12 cellular contexts compared by ENCODE assay signal in the genomic region with DNA sequence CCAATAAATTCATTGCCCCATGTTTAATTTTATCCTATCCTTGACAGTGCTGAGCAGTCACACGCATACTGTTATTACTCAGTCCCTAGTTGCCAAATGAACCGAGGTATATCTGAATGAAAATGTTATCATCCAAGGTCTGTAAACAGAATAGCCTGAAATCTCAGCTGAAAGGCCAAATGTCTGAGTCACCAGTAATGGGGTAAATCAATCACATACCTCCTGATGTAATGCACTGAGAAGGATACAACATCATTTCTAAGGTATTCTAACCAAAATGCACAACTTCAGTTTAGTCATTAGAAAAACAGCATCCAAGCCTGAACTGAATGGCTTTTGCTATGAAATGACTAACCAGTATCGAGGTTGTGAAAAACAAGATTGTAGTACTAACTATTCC.
DNase-seq lines count a peak whose midpoint lies in the region; ATAC-seq and TF ChIP-seq lines count a peak whose summit lies in the region.
"Had no signal": no experiment of that assay in that cellular context is flagged by ENCODE, and none has a peak within 500 bp of the region (broad histone marks: within the 10 kb centered on the region; RNA-seq: fewer than 3 reads in every experiment).

No MANE protein-coding gene starts in this region.

- intact Hi-C loops in activated T-helper 1 cell treated with anti-CD3 and anti-CD28 coated beads, Interleukin-12 subunit alpha, Interleukin-12 subunit beta, Interleukin-2, Interleukin-4 antibody, amounts not matched to agents 30 ng/mL and 10 ng/mL and 1 ng/mL, durations not matched to agents 14 hours and 24 hours and 36 hours (cut with micrococcal nuclease) = loop anchor here (5.0 kb wide), 1 partner anchor 73 kb away; no protein-coding TSS in a partner anchor

- TF ChIP-seq CTCF in WERI-Rb-1 (IDR thresholded peaks at IDR 0.05; ENCODE audit: low read depth, low read length) = no peak

- H3K27me3 Mint-ChIP-seq in activated T-helper 1 cell treated with anti-CD3 and anti-CD28 coated beads, Interleukin-12 subunit alpha, Interleukin-12 subunit beta, Interleukin-2, Interleukin-4 antibody, amounts not matched to agents 30 ng/mL and 10 ng/mL and 1 ng/mL, durations not matched to agents 14 hours and 24 hours and 36 hours (ENCODE audit: insufficient read depth) = peaks cover 5% of the 10 kb centered on the region

- peak; percentile 87 for DNase-seq in Caki2 (ENCODE audit: low read depth)
- DNase-seq in HS-5 (ENCODE audit: low read depth) = peak; percentile 99
- peak; percentile 59 for DNase-seq in brain pericyte (ENCODE audit: low read depth, low spot score)
- no peak for DNase-seq in NCI-H1105 (lab: John Stamatoyannopoulos, UW)
- DNase-seq in activated T-helper 1 cell treated with anti-CD3 and anti-CD28 coated beads, Interleukin-12 subunit alpha, Interleukin-12 subunit beta, Interleukin-2, Interleukin-4 antibody, amounts not matched to agents 30 ng/mL and 10 ng/mL and 1 ng/mL, durations not matched to agents 14 hours and 24 hours and 36 hours (ENCODE audit: low spot score) = no peak
- DNase-seq in WERI-Rb-1 = no peak
- DNase-seq: activated CD8-positive, alpha-beta memory T cell treated with anti-CD3 and anti-CD28 coated beads, Interleukin-2, amount 50 U/mL, for 48 hours; DMS53; NCI-H2171 treated with DMSO at 0.1 percent for 48 hours; occipital lobe had no signal

- no peak overlapping the region for H3K27ac Mint-ChIP-seq in activated T-helper 1 cell treated with anti-CD3 and anti-CD28 coated beads, Interleukin-12 subunit alpha, Interleukin-12 subunit beta, Interleukin-2, Interleukin-4 antibody, amounts not matched to agents 30 ng/mL and 10 ng/mL and 1 ng/mL, durations not matched to agents 14 hours and 24 hours and 36 hours

- H3K4me3 Mint-ChIP-seq in activated T-helper 1 cell treated with anti-CD3 and anti-CD28 coated beads, Interleukin-12 subunit alpha, Interleukin-12 subunit beta, Interleukin-2, Interleukin-4 antibody, amounts not matched to agents 30 ng/mL and 10 ng/mL and 1 ng/mL, durations not matched to agents 14 hours and 24 hours and 36 hours = no peak overlapping the region

- H3K4me3 ChIP-seq in mesodermal cell (ENCODE audit: extremely low read depth, insufficient read depth, low read length, poor library complexity, severe bottlenecking) (no peak overlapping the region), WERI-Rb-1 (ENCODE audit: low read depth, low read length) (no peak overlapping the region)

- no peaks in the 10 kb centered on the region for H3K9me3 Mint-ChIP-seq in activated T-helper 1 cell treated with anti-CD3 and anti-CD28 coated beads, Interleukin-12 subunit alpha, Interleukin-12 subunit beta, Interleukin-2, Interleukin-4 antibody, amounts not matched to agents 30 ng/mL and 10 ng/mL and 1 ng/mL, durations not matched to agents 14 hours and 24 hours and 36 hours

- no peaks in the 10 kb centered on the region for H3K27me3 ChIP-seq in WERI-Rb-1 (ENCODE audit: insufficient read depth, low read depth, severe bottlenecking)

- WGBS in mesodermal cell (ENCODE audit: insufficient coverage in 2 of 2), 2 experiments = 57 to 100% methylated on average over 1 to 2 of the region's 3 CpGs

- H3K4me1 Mint-ChIP-seq in activated T-helper 1 cell treated with anti-CD3 and anti-CD28 coated beads, Interleukin-12 subunit alpha, Interleukin-12 subunit beta, Interleukin-2, Interleukin-4 antibody, amounts not matched to agents 30 ng/mL and 10 ng/mL and 1 ng/mL, durations not matched to agents 14 hours and 24 hours and 36 hours (ENCODE audit: low read depth) = peaks cover 21% of the 10 kb centered on the region

- H3K36me3 Mint-ChIP-seq in activated T-helper 1 cell treated with anti-CD3 and anti-CD28 coated beads, Interleukin-12 subunit alpha, Interleukin-12 subunit beta, Interleukin-2, Interleukin-4 antibody, amounts not matched to agents 30 ng/mL and 10 ng/mL and 1 ng/mL, durations not matched to agents 14 hours and 24 hours and 36 hours (ENCODE audit: low read depth) = peaks cover 27% of the 10 kb centered on the region

- no peaks in the 10 kb centered on the region for H3K9me3 ChIP-seq in mesodermal cell (ENCODE audit: control insufficient read depth, low read length)
- H3K9me3 ChIP-seq in WERI-Rb-1 (ENCODE audit: severe bottlenecking) = no peaks in the 10 kb centered on the region

- no peaks in the 10 kb centered on the region for H3K36me3 ChIP-seq in mesodermal cell (ENCODE audit: control insufficient read depth, insufficient read depth, low read length)
- no peaks in the 10 kb centered on the region for H3K36me3 ChIP-seq in WERI-Rb-1

- ATAC-seq in HG02981 (IDR thresholded peaks at IDR 0.05; ENCODE audit: unreplicated experiment) = no peak

- in situ Hi-C loops in Caki2 (cut with HindIII; ENCODE audit: low pct_unique_long_range_greater_than_20kb, low sequenced_read_pairs) = no loop called here

- peaks cover 25% of the 10 kb centered on the region for H3K4me1 ChIP-seq in mesodermal cell (ENCODE audit: control insufficient read depth, insufficient read depth, low read length, poor library complexity, severe bottlenecking)

- H3K27ac ChIP-seq in mesodermal cell (ENCODE audit: low read depth, low read length, severe bottlenecking) (peak overlapping the region; percentile 58), WERI-Rb-1 (no peak overlapping the region)

Comparison
In these comparisons a context has a peak if more than half of its experiments do, and no peak if none do; other contexts are left out.
1. DNase-seq: peak in Caki2 (single experiment), HS-5 (single experiment) and brain pericyte (single experiment); none in NCI-H1105 (single experiment), activated T-helper 1 cell treated with anti-CD3 and anti-CD28 coated beads, Interleukin-12 subunit alpha, Interleukin-12 subunit beta, Interleukin-2, Interleukin-4 antibody, amounts not matched to agents 30 ng/mL and 10 ng/mL and 1 ng/mL, durations not matched to agents 14 hours and 24 hours and 36 hours (single experiment) and WERI-Rb-1 (single experiment).